10 cellular contexts compared by ENCODE assay signal in the genomic region with DNA sequence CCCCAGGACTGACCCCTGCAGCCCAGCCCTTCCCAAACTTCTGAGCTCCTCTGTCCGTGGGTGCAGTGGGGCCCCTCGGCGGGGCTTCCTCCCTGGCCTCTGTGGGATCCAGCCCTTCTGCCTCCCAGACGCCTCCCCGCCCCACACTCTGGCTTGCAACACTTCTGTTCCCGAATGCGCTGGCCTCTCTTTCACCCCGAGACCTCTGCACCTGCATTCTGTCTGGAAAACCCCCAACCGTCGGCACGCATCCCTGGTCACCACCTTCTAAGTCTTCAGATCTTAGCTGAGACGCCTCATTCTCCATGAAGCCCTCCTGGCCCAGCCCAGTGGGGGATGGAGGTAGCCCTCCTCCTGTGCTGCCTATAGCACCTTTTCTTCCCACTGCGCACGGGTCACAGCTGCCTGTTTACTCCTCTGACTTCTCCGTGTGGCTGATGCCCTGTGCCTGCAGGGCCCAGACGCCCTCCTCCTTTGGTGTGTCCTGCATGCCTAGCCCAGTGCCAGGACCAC. TPM values are rescaled to one million over a fixed set of nuclear protein-coding genes. Genes with fewer than 3 reads are reported as not detected.
A peak's percentile ranks its signal among the peaks of the same experiment; 100 is the strongest.
DNase-seq lines count a peak whose midpoint lies in the region; ATAC-seq, FAIRE-seq and TF ChIP-seq lines count a peak whose summit lies in the region.
"Had no signal": no experiment of that assay in that cellular context is flagged by ENCODE, and none has a peak within 500 bp of the region (broad histone marks: within the 10 kb centered on the region; RNA-seq: fewer than 3 reads in every experiment).

No MANE protein-coding gene starts in this region.

- no peak overlapping the region for H3K9ac ChIP-seq in HepG2 (ENCODE audit: insufficient read depth, low read depth, low read length)

- TF ChIP-seq POLR2A in HepG2 (IDR thresholded peaks at IDR 0.05; ENCODE audit: insufficient read depth in 1 of 2, low read depth in 2 of 2, low read length in 2 of 2), result no peak

- peak overlapping the region in 1 of 3 experiments; percentile 47; a peak in 1 of 6 replicates for H3K4me3 ChIP-seq in HepG2 (replicated peaks in 1 of 3; ENCODE audit: insufficient read depth in 1 of 3, low read depth in 2 of 3, low read length in 3 of 3)

- TF ChIP-seq CTCF in HepG2 (CRISPR knock-in tag; IDR thresholded peaks at IDR 0.05), result no peak

- no peak overlapping the region for H2AFZ ChIP-seq in HepG2 (ENCODE audit: low read length)

- no peak for FAIRE-seq in HepG2 (lab: Jason Lieb, UNC)

- no peak for TF ChIP-seq RAD21 in HepG2 (CRISPR knock-in tag; IDR thresholded peaks at IDR 0.05)

- no peak overlapping the region for H3K27ac ChIP-seq in HepG2 (ENCODE audit: extremely low read length, insufficient read depth, low read length)

- intact Hi-C loops in HepG2 (cut with micrococcal nuclease; ENCODE audit: unreplicated experiment) (loop anchor here (10.0 kb wide), 1 partner anchor 57 kb away; no protein-coding TSS in a partner anchor), left colon (cut with DNase I, micrococcal nuclease) (no loop called here)

- peaks cover 74% of the 10 kb centered on the region for H3K4me1 ChIP-seq in HepG2 (ENCODE audit: insufficient read depth, low read length)

- CTCF ChIA-PET in HepG2 (lab: Yijun Ruan, JAX; ENCODE audit: low intra/inter-chr PET ratio, low total read pairs), result no interaction called here

- H4K20me1 ChIP-seq in HepG2 (ENCODE audit: insufficient read depth, low read length), result no peaks in the 10 kb centered on the region

- peak; percentile 9 to 59 for DNase-seq in AML-193 (lab: John Stamatoyannopoulos, UW)
- peak; percentile 49 to 53 for DNase-seq in activated T-cell treated with anti-CD3 and anti-CD28 coated beads, Interleukin-2, amount 50 U/mL, for 48 hours
- DNase-seq in HepG2 (ENCODE audit: low spot score), result no peak
- no peak for DNase-seq in activated CD8-positive, alpha-beta memory T cell treated with anti-CD3 and anti-CD28 coated beads, Interleukin-2, amount 50 U/mL, for 48 hours
- no peak for DNase-seq in left colon
- DNase-seq in NCI-H187 treated with DMSO at 0.1 percent for 48 hours (lab: John Stamatoyannopoulos, UW), result no peak
- DNase-seq in NCI-H774 (lab: John Stamatoyannopoulos, UW), result no peak

- no peaks in the 10 kb centered on the region for H3K36me3 ChIP-seq in HepG2 (replicated peaks in 1 of 2; ENCODE audit: control insufficient read depth in 1 of 2, insufficient read depth in 2 of 2, low read length in 2 of 2)

- BruUV-seq in HepG2 (replicated peaks; lab: Mats Ljungman, UMichigan), result no TSS peak

- H3K79me2 ChIP-seq in HepG2 (ENCODE audit: insufficient read depth, low read length), result no peaks in the 10 kb centered on the region

- in situ Hi-C loops in HepG2 (cut with HindIII; ENCODE audit: extremely low pct_ligation_motif_present, low pct_unique_long_range_greater_than_20kb), result no loop called here

- H3K4me2 ChIP-seq in HepG2 (ENCODE audit: low read depth, low read length), result peak overlapping the region; percentile 46

- H3K27me3 ChIP-seq in HepG2 (ENCODE audit: control insufficient read depth in 1 of 2, insufficient read depth in 2 of 2, low read length in 2 of 2), result peaks cover 2 to 48% of the 10 kb centered on the region in 2 experiments; a peak in 4 of 5 replicates

- peak; percentile 42 for ATAC-seq in HG02798 (IDR thresholded peaks at IDR 0.05; ENCODE audit: poor library complexity, unreplicated experiment)
- peak; percentile 9; the same call in 2 of the 3 replicates for ATAC-seq in HepG2
- ATAC-seq in left colon, result no peak

- no peaks in the 10 kb centered on the region for H3K9me3 ChIP-seq in HepG2 (ENCODE audit: low read length)

- WGBS in HepG2 (ENCODE audit: low lambda C conversion rate), result under 1% methylated on average over 15 of the region's 16 CpGs

- TF ChIP-seq EP300 in HepG2 (IDR thresholded peaks at IDR 0.05; ENCODE audit: low read depth in 2 of 2, low read length in 2 of 2), result no peak
- no peak for TF ChIP-seq EP300 in HepG2 (CRISPR knock-in tag; IDR thresholded peaks at IDR 0.05; ENCODE audit: borderline replicate concordance)

- POLR2A ChIA-PET in HepG2 (lab: Yijun Ruan, JAX), result interaction anchor here (1.8 kb wide), 1 partner anchor 16 kb away, joined by 5 read pairs; no protein-coding TSS in a partner anchor

TF ChIP-seq in HepG2, 621 proteins besides CTCF, POLR2A, EP300 and RAD21 (continues in another document):
- TF ChIP-seq SMAD1 (CRISPR knock-in tag; IDR thresholded peaks at IDR 0.05; ENCODE audit: borderline replicate concordance, low read depth) (no peak), CREM (IDR thresholded peaks at IDR 0.05) (no peak), CREM (CRISPR knock-in tag; IDR thresholded peaks at IDR 0.05) (no peak)
- TF ChIP-seq, protein P1, sequence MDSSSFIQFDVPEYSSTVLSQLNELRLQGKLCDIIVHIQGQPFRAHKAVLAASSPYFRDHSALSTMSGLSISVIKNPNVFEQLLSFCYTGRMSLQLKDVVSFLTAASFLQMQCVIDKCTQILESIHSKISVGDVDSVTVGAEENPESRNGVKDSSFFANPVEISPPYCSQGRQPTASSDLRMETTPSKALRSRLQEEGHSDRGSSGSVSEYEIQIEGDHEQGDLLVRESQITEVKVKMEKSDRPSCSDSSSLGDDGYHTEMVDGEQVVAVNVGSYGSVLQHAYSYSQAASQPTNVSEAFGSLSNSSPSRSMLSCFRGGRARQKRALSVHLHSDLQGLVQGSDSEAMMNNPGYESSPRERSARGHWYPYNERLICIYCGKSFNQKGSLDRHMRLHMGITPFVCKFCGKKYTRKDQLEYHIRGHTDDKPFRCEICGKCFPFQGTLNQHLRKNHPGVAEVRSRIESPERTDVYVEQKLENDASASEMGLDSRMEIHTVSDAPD (CRISPR knock-in tag; IDR thresholded peaks at IDR 0.05), result no peak
- TF ChIP-seq, protein P2, sequence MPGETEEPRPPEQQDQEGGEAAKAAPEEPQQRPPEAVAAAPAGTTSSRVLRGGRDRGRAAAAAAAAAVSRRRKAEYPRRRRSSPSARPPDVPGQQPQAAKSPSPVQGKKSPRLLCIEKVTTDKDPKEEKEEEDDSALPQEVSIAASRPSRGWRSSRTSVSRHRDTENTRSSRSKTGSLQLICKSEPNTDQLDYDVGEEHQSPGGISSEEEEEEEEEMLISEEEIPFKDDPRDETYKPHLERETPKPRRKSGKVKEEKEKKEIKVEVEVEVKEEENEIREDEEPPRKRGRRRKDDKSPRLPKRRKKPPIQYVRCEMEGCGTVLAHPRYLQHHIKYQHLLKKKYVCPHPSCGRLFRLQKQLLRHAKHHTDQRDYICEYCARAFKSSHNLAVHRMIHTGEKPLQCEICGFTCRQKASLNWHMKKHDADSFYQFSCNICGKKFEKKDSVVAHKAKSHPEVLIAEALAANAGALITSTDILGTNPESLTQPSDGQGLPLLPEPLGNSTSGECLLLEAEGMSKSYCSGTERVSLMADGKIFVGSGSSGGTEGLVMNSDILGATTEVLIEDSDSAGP (CRISPR knock-in tag; IDR thresholded peaks at IDR 0.05; ENCODE audit: borderline replicate concordance), result peak; percentile 56; the same call in 1 of the 2 replicates

RNA-seq across cellular contexts. Expression of a gene that starts 26.4 kb away (rescaled TPM):
- total RNA-seq in HepG2 (2016; rRNA removed; fragmentation: Illumina TruSeq; extraction: Trizol) (not detected in 2 replicates), left colon (not detected)
- not detected in 2 replicates for total RNA-seq in HepG2 (2016; cell fraction: cytosol; rRNA removed; fragmentation: Illumina TruSeq; extraction: Trizol; ENCODE audit: low read depth)
- total RNA-seq in HepG2 (2016; cell fraction: insoluble cytoplasmic fraction; rRNA removed; fragmentation: Illumina TruSeq; extraction: Trizol), result not detected in 2 replicates
- total RNA-seq in HepG2 (2016; cell fraction: membrane; rRNA removed; fragmentation: Illumina TruSeq; extraction: Trizol), result not detected in 2 replicates
- total RNA-seq in HepG2 (2016; cell fraction: nucleus; rRNA removed; fragmentation: Illumina TruSeq; extraction: Trizol), result not detected in 2 replicates
- not detected in 2 replicates for polyA plus RNA-seq in HepG2 (2011; rRNA removed)
- polyA plus RNA-seq in HepG2 (2011; cell fraction: cytosol; rRNA removed), result not detected in 2 replicates
- polyA plus RNA-seq in HepG2 (2011; cell fraction: nucleus; rRNA removed), result not detected in 2 replicates
- polyA plus RNA-seq in HepG2 (2012), result not detected in 2 replicates
- polyA plus RNA-seq in HepG2 (2016; cell fraction: cytosol; fragmentation: Illumina TruSeq; extraction: Trizol; ENCODE audit: low read depth), result not detected in 2 replicates
- not detected in 2 replicates for polyA plus RNA-seq in HepG2 (2016; cell fraction: insoluble cytoplasmic fraction; fragmentation: Illumina TruSeq; extraction: Trizol; ENCODE audit: low read depth)
- polyA plus RNA-seq in HepG2 (2016; cell fraction: membrane; fragmentation: Illumina TruSeq; extraction: Trizol; ENCODE audit: low read depth), result not detected in 2 replicates
- polyA plus RNA-seq in HepG2 (2016; cell fraction: nucleus; fragmentation: Illumina TruSeq; extraction: Trizol; ENCODE audit: insufficient read depth, low read depth), result not detected in 2 replicates
- not detected in 2 replicates for polyA minus RNA-seq in HepG2 (2011; rRNA and poly(A)+ RNA removed; ENCODE audit: low replicate concordance)
- not detected in 2 replicates for polyA minus RNA-seq in HepG2 (2011; cell fraction: cytosol; rRNA and poly(A)+ RNA removed)
- polyA minus RNA-seq in HepG2 (2011; cell fraction: nucleus; rRNA and poly(A)+ RNA removed), result not detected in 2 replicates
- total RNA-seq: kidney epithelial cell, temporal lobe had no signal

RNA-seq across cellular contexts. Expression of a gene that starts 43.8 kb away (rescaled TPM):
- total RNA-seq in HepG2 (2016; rRNA removed; fragmentation: Illumina TruSeq; extraction: Trizol) (135 and 167 TPM in 2 replicates), left colon (10 to 100 TPM in 1 of 2 donors, 1 to 10 TPM in 1; 3.4 to 10.1 TPM)
- 34.5 and 39.0 TPM in 2 replicates for total RNA-seq in HepG2 (2016; cell fraction: cytosol; rRNA removed; fragmentation: Illumina TruSeq; extraction: Trizol; ENCODE audit: low read depth)
- total RNA-seq in HepG2 (2016; cell fraction: insoluble cytoplasmic fraction; rRNA removed; fragmentation: Illumina TruSeq; extraction: Trizol), result 131 and 168 TPM in 2 replicates
- total RNA-seq in HepG2 (2016; cell fraction: membrane; rRNA removed; fragmentation: Illumina TruSeq; extraction: Trizol), result 97.3 and 97.8 TPM in 2 replicates
- total RNA-seq in HepG2 (2016; cell fraction: nucleus; rRNA removed; fragmentation: Illumina TruSeq; extraction: Trizol), result 62.8 and 63.7 TPM in 2 replicates
- 18.5 and 30.3 TPM in 2 replicates for polyA plus RNA-seq in HepG2 (2011; rRNA removed)
- 26.4 and 35.2 TPM in 2 replicates for polyA plus RNA-seq in HepG2 (2011; cell fraction: cytosol; rRNA removed)
- polyA plus RNA-seq in HepG2 (2011; cell fraction: nucleus; rRNA removed), result 11.3 and 14.8 TPM in 2 replicates
- polyA plus RNA-seq in HepG2 (2012), result 20.8 and 42.6 TPM in 2 replicates
- polyA plus RNA-seq in HepG2 (2016; cell fraction: cytosol; fragmentation: Illumina TruSeq; extraction: Trizol; ENCODE audit: low read depth), result 27.8 and 29.4 TPM in 2 replicates
- polyA plus RNA-seq in HepG2 (2016; cell fraction: insoluble cytoplasmic fraction; fragmentation: Illumina TruSeq; extraction: Trizol; ENCODE audit: low read depth), result 158 and 162 TPM in 2 replicates
- 64.5 and 65.4 TPM in 2 replicates for polyA plus RNA-seq in HepG2 (2016; cell fraction: membrane; fragmentation: Illumina TruSeq; extraction: Trizol; ENCODE audit: low read depth)
- polyA plus RNA-seq in HepG2 (2016; cell fraction: nucleus; fragmentation: Illumina TruSeq; extraction: Trizol; ENCODE audit: insufficient read depth, low read depth), result 90.2 and 97.1 TPM in 2 replicates
- 62.3 and 97.9 TPM in 2 replicates for polyA minus RNA-seq in HepG2 (2011; rRNA and poly(A)+ RNA removed; ENCODE audit: low replicate concordance)
- polyA minus RNA-seq in HepG2 (2011; cell fraction: cytosol; rRNA and poly(A)+ RNA removed), result 18.6 and 37.7 TPM in 2 replicates
- polyA minus RNA-seq in HepG2 (2011; cell fraction: nucleus; rRNA and poly(A)+ RNA removed), result 20.9 and 36.8 TPM in 2 replicates

Comparison
In these comparisons a context has a peak if more than half of its experiments do, and no peak if none do; other contexts are left out.
1. DNase-seq: peak in AML-193 (2 of 2) and activated T-cell treated with anti-CD3 and anti-CD28 coated beads, Interleukin-2, amount 50 U/mL, for 48 hours (2 of 2); none in HepG2 (single experiment), activated CD8-positive, alpha-beta memory T cell treated with anti-CD3 and anti-CD28 coated beads, Interleukin-2, amount 50 U/mL, for 48 hours (single experiment), left colon (0 of 2), NCI-H187 treated with DMSO at 0.1 percent for 48 hours (single experiment) and NCI-H774 (single experiment).